14 cellular contexts compared by ENCODE assay signal in the genomic region with DNA sequence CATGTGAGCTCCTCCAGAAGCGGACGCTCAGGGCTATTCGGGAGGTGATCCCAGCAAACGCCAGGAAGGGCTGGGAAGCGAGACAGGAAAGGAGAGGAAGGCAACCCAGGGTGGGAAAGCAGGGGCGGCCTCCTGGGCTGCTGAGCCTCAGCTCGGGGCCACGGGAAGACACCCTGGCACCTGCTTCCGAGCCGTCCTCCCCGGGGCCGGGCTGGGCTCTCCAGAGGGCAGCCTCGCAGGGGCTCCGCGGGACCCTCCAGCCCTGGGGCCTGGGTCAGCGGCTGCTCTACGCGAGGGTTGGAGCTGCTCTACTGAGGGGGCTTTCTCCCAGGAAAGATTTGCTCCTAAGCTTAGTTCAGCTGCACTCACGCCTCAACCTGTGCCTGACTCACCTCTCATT. TPM values are rescaled to one million over a fixed set of nuclear protein-coding genes. Genes with fewer than 3 reads are reported as not detected.
"Had no signal": no experiment of that assay in that cellular context is flagged by ENCODE, and none has a peak within 500 bp of the region (broad histone marks: within the 10 kb centered on the region; RNA-seq: fewer than 3 reads in every experiment).

No MANE protein-coding gene starts in this region.

- H3K4me3 ChIP-seq: SJSA1, SK-N-MC had no signal

- H3K4me1 ChIP-seq: SJSA1 had no signal

- H3K9me3 ChIP-seq: SJSA1 had no signal

- DNase-seq: KBM-7, MV-4-11, NCI-H1048, NCI-H1436 treated with DMSO at 0.1 percent for 48 hours, NCI-H1694, NCI-H187 treated with DMSO at 0.1 percent for 48 hours, NCI-H524, Right ventricle myocardium superior, SIG-M5 had no signal

- H3K27ac ChIP-seq: HL-60, RWPE1, SJSA1, SK-N-MC had no signal

- FAIRE-seq: HTR-8/SVneo had no signal

- H3K36me3 ChIP-seq: SJSA1 had no signal

RNA-seq across cellular contexts. Expression of a gene that starts 34.7 kb away (rescaled TPM):
- total RNA-seq: Right ventricle myocardium superior had no signal
